13 cellular contexts compared by ENCODE assay signal in the genomic region with DNA sequence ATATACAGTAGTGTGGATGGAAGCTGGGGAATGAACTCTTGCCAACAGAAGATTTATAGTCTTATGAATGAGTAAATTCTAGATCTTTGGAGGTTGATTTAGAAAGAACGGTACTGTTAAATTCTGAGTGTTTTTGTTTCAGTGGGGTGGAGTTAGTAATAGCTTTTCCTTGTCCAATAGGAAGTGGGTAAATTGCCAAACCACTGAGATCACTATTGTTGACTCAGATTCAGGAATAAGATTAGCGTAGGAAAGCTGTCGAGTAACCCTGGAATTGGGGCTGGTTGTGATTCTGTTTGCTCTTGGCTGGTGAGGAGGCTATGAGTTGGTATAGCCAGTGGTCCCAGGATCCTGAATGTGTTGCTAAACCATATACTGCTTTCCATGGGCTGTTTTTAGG.
DNase-seq lines count a peak whose midpoint lies in the region; ATAC-seq and TF ChIP-seq lines count a peak whose summit lies in the region.
"Had no signal": no experiment of that assay in that cellular context is flagged by ENCODE, and none has a peak within 500 bp of the region (broad histone marks: within the 10 kb centered on the region; RNA-seq: fewer than 3 reads in every experiment).

No MANE protein-coding gene starts in this region.

- no peak overlapping the region for H3K4me3 Mint-ChIP-seq in stimulated activated naive CD8-positive, alpha-beta T cell treated with anti-CD3 and anti-CD28 coated beads, Interleukin-15, amount 100 ng/mL, for 72 hours
- H3K4me3 Mint-ChIP-seq in CD4-positive, alpha-beta T cell, result no peak overlapping the region
- H3K4me3 Mint-ChIP-seq: activated T-cell treated with anti-CD3 and anti-CD28 coated beads, Interleukin-2, amount 50 U/mL, for 24 hours; type B pancreatic cell had no signal

- no peaks in the 10 kb centered on the region for H3K9me3 ChIP-seq in CD4-positive, alpha-beta T cell (ENCODE audit: control insufficient read depth, low read length)

- peaks cover 0 to 7% of the 10 kb centered on the region in 2 donors for H3K9me3 Mint-ChIP-seq in stimulated activated naive CD8-positive, alpha-beta T cell treated with anti-CD3 and anti-CD28 coated beads, Interleukin-15, amount 100 ng/mL, for 72 hours
- H3K9me3 Mint-ChIP-seq in CD4-positive, alpha-beta T cell, result no peaks in the 10 kb centered on the region
- H3K9me3 Mint-ChIP-seq: activated T-cell treated with anti-CD3 and anti-CD28 coated beads, Interleukin-2, amount 50 U/mL, for 24 hours; type B pancreatic cell had no signal

- DNase-seq in stimulated activated naive CD8-positive, alpha-beta T cell treated with anti-CD3 and anti-CD28 coated beads, Interleukin-15, amount 100 ng/mL, for 72 hours, result no peak
- DNase-seq in stimulated activated naive CD8-positive, alpha-beta T cell treated with anti-CD3 and anti-CD28 coated beads, Interleukin-15, Interleukin-2, amounts not matched to agents 100 U/mL and 50 U/mL, for 24 hours, result no peak
- DNase-seq in dedifferentiated amniotic fluid mesenchymal stem cell (ENCODE audit: extremely low spot score) (peak; percentile 79), lung microvascular endothelial cell (ENCODE audit: low read depth in 2 of 2) (peak; percentile 44 to 92), SKM-1 (lab: John Stamatoyannopoulos, UW; ENCODE audit: unreplicated experiment) (no peak), DMS153 treated with DMSO at 0.1 percent for 48 hours (lab: John Stamatoyannopoulos, UW; ENCODE audit: unreplicated experiment) (no peak), NOMO-1 treated with dmso at 0.1 percent for 144 hours (lab: John Stamatoyannopoulos, UW; ENCODE audit: unreplicated experiment) (no peak)
- no peak for DNase-seq in CD4-positive, alpha-beta T cell
- DNase-seq: activated T-cell treated with anti-CD3 and anti-CD28 coated beads, Interleukin-2, amount 50 U/mL, for 24 hours; AML-193; hippocampal formation; NCI-H1105 had no signal

- intact Hi-C loops in CD4-positive, alpha-beta T cell (cut with DNase I, micrococcal nuclease), result loop anchor here (2.0 to 10.0 kb wide), 2 partner anchors 79 to 899 kb away; no protein-coding TSS in a partner anchor

- CTCF ChIA-PET in CD4-positive, alpha-beta T cell (lab: Charles Lee), result interaction anchor here (0.6 to 1.8 kb wide), 4 partner anchors 9 to 779 kb away, joined by 3 to 5 read pairs (median 3); no protein-coding TSS in a partner anchor

- H3K36me3 Mint-ChIP-seq in CD4-positive, alpha-beta T cell (ENCODE audit: low read depth), result peaks cover 15% of the 10 kb centered on the region
- H3K36me3 Mint-ChIP-seq: type B pancreatic cell had no signal

- no peak overlapping the region for H3K27ac ChIP-seq in CD4-positive, alpha-beta T cell (ENCODE audit: low read depth, low read length)

- no peak overlapping the region for H3K27ac Mint-ChIP-seq in stimulated activated naive CD8-positive, alpha-beta T cell treated with anti-CD3 and anti-CD28 coated beads, Interleukin-15, amount 100 ng/mL, for 72 hours
- no peak overlapping the region for H3K27ac Mint-ChIP-seq in CD4-positive, alpha-beta T cell
- H3K27ac Mint-ChIP-seq: activated T-cell treated with anti-CD3 and anti-CD28 coated beads, Interleukin-2, amount 50 U/mL, for 24 hours; type B pancreatic cell had no signal

- POLR2A ChIA-PET in CD4-positive, alpha-beta T cell (lab: Charles Lee), result interaction anchor here (0.6 kb wide), 1 partner anchor 358 kb away, joined by 3 read pairs; no protein-coding TSS in a partner anchor

- peak; percentile 11 for ATAC-seq in stimulated activated naive CD8-positive, alpha-beta T cell treated with anti-CD3 and anti-CD28 coated beads, Interleukin-15, amount 100 ng/mL, for 72 hours
- no peak for ATAC-seq in stimulated activated naive CD8-positive, alpha-beta T cell treated with anti-CD3 and anti-CD28 coated beads, Interleukin-15, Interleukin-2, amounts not matched to agents 100 U/mL and 50 U/mL, for 24 hours
- no peak for ATAC-seq in CD4-positive, alpha-beta T cell (ENCODE audit: poor library complexity)

- TF ChIP-seq CTCF in CD4-positive, alpha-beta T cell (IDR thresholded peaks at IDR 0.05), result no peak

- no peaks in the 10 kb centered on the region for H3K27me3 ChIP-seq in CD4-positive, alpha-beta T cell (ENCODE audit: control insufficient read depth, insufficient read depth, low read length)

- H3K4me1 Mint-ChIP-seq in stimulated activated naive CD8-positive, alpha-beta T cell treated with anti-CD3 and anti-CD28 coated beads, Interleukin-15, amount 100 ng/mL, for 72 hours, result peaks cover 70% of the 10 kb centered on the region
- peaks cover 22% of the 10 kb centered on the region for H3K4me1 Mint-ChIP-seq in CD4-positive, alpha-beta T cell (ENCODE audit: low read depth)

- H3K27me3 Mint-ChIP-seq in stimulated activated naive CD8-positive, alpha-beta T cell treated with anti-CD3 and anti-CD28 coated beads, Interleukin-15, amount 100 ng/mL, for 72 hours, result no peaks in the 10 kb centered on the region
- no peaks in the 10 kb centered on the region for H3K27me3 Mint-ChIP-seq in CD4-positive, alpha-beta T cell
- H3K27me3 Mint-ChIP-seq: activated T-cell treated with anti-CD3 and anti-CD28 coated beads, Interleukin-2, amount 50 U/mL, for 24 hours; type B pancreatic cell had no signal

Comparison
In these comparisons a context has a peak if more than half of its experiments do, and no peak if none do; other contexts are left out.
1. DNase-seq: peak in dedifferentiated amniotic fluid mesenchymal stem cell (single experiment) and lung microvascular endothelial cell (2 of 2); none in stimulated activated naive CD8-positive, alpha-beta T cell treated with anti-CD3 and anti-CD28 coated beads, Interleukin-15, amount 100 ng/mL, for 72 hours (0 of 2), stimulated activated naive CD8-positive, alpha-beta T cell treated with anti-CD3 and anti-CD28 coated beads, Interleukin-15, Interleukin-2, amounts not matched to agents 100 U/mL and 50 U/mL, for 24 hours (single experiment), SKM-1 (single experiment), CD4-positive, alpha-beta T cell (0 of 10), DMS153 treated with DMSO at 0.1 percent for 48 hours (single experiment) and NOMO-1 treated with dmso at 0.1 percent for 144 hours (single experiment).